28 cellular contexts compared by ENCODE assay signal in the genomic region with DNA sequence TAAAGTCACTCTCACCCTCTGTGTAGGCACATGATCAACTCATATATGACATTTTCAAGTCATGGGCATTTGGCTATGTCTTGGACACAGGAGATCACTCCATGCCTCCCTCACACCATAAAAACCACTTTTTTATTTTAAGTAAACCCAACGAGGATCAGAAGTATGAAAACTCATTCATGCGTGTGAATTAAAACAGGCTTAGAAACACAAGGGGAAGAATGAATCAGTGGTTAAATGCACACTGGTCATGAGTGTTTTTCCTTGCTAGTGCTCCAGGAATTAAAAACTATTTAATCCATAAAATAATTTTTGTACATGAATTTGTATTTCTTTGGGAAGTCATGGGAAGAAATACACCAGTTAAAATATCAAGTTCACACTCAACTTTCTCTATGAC.
"Had no signal": no experiment of that assay in that cellular context is flagged by ENCODE, and none has a peak within 500 bp of the region (broad histone marks: within the 10 kb centered on the region; RNA-seq: fewer than 3 reads in every experiment).

No MANE protein-coding gene starts in this region.

- H3K27me3 ChIP-seq: neural progenitor cell, ovary, right lobe of liver, sigmoid colon, thyroid gland, tibial nerve, upper lobe of right lung, uterus had no signal

- H3K27ac Mint-ChIP-seq: naive thymus-derived CD8-positive, alpha-beta T cell; nephron; neural progenitor cell; progenitor cell of endocrine pancreas; stimulated activated effector memory CD8-positive, alpha-beta T cell treated with anti-CD3 and anti-CD28 coated beads, Interleukin-12 subunit alpha, Interleukin-12 subunit beta, amount 100 ng/mL, for 72 hours; stimulated activated naive B cell treated with anti-CD40 and anti-IgM and Interleukin-4, amounts not matched to agents 10 μg/mL and 1 μg/mL and 100 μg/mL, for 72 hours; stimulated activated naive CD8-positive, alpha-beta T cell treated with anti-CD3 and anti-CD28 coated beads, Interleukin-15, Interleukin-2, amounts not matched to agents 100 ng/mL and 50 ng/mL, for 24 hours had no signal

- DNase-seq: naive thymus-derived CD8-positive, alpha-beta T cell; occipital lobe; ovary; posterior cingulate gyrus; psoas muscle; right cardiac atrium; right lobe of liver; sigmoid colon; small intestine; stimulated activated CD4-positive, alpha-beta T cell treated with anti-CD3 and anti-CD28 coated beads, Interleukin-15, amount 100 ng/mL, for 24 hours; stimulated activated CD4-positive, alpha-beta T cell treated with anti-CD3 and anti-CD28 coated beads, Interleukin-2, amount 100 ng/mL, for 24 hours; stimulated activated CD4-positive, alpha-beta T cell treated with anti-CD3 and anti-CD28 coated beads, Interleukin-2, amount 100 ng/mL, for 48 hours; stimulated activated CD4-positive, alpha-beta T cell treated with anti-CD3 and anti-CD28 coated beads, Interleukin-4, amount 100 ng/mL, for 24 hours; stimulated activated naive B cell treated with anti-CD40 and anti-IgM and Interleukin-4, amounts not matched to agents 10 μg/mL and 1 μg/mL and 100 μg/mL, for 72 hours; stimulated activated naive CD4-positive, alpha-beta T cell treated with Interleukin-2 at 50 U/mL for 16 hours; stomach; thyroid gland; trophoblast cell; upper lobe of right lung; uterus had no signal

- ATAC-seq: naive thymus-derived CD8-positive, alpha-beta T cell; psoas muscle; right cardiac atrium; right lobe of liver; stimulated activated effector memory CD8-positive, alpha-beta T cell treated with anti-CD3 and anti-CD28 coated beads, Interleukin-12 subunit alpha, Interleukin-12 subunit beta, amount 100 ng/mL, for 72 hours; stimulated activated naive B cell treated with anti-CD40 and anti-IgM and Interleukin-4, amounts not matched to agents 10 μg/mL and 1 μg/mL and 100 μg/mL, for 72 hours; upper lobe of right lung had no signal

- H3K79me2 ChIP-seq: parathyroid adenoma had no signal

- H3K27ac ChIP-seq: neural progenitor cell, ovary, parathyroid adenoma, psoas muscle, right lobe of liver, sigmoid colon, stomach, thoracic aorta, thyroid gland, tibial nerve, upper lobe of right lung, uterus had no signal

- H3K4me1 Mint-ChIP-seq: naive thymus-derived CD8-positive, alpha-beta T cell; stimulated activated effector memory CD8-positive, alpha-beta T cell treated with anti-CD3 and anti-CD28 coated beads, Interleukin-12 subunit alpha, Interleukin-12 subunit beta, amount 100 ng/mL, for 72 hours had no signal

- H2AFZ ChIP-seq: neural progenitor cell, parathyroid adenoma had no signal

- H3K36me3 ChIP-seq: neural progenitor cell, ovary, right lobe of liver, sigmoid colon, stomach, thoracic aorta, thyroid gland, tibial nerve, upper lobe of right lung, uterus had no signal

- H3K9me3 Mint-ChIP-seq: nephron; neural progenitor cell; stimulated activated effector memory CD8-positive, alpha-beta T cell treated with anti-CD3 and anti-CD28 coated beads, Interleukin-12 subunit alpha, Interleukin-12 subunit beta, amount 100 ng/mL, for 72 hours; stimulated activated naive CD8-positive, alpha-beta T cell treated with anti-CD3 and anti-CD28 coated beads, Interleukin-15, Interleukin-2, amounts not matched to agents 100 ng/mL and 50 ng/mL, for 24 hours had no signal

- FAIRE-seq: small intestine had no signal

- H3K4me2 ChIP-seq: neural progenitor cell had no signal

- H3K9ac ChIP-seq: neural progenitor cell, parathyroid adenoma had no signal

- H3K9me3 ChIP-seq: ovary, psoas muscle, right lobe of liver, sigmoid colon, stomach, thoracic aorta, thyroid gland, tibial nerve, upper lobe of right lung, uterus had no signal

- H3K4me3 ChIP-seq: neural progenitor cell, ovary, psoas muscle, right lobe of liver, sigmoid colon, stomach, thoracic aorta, thyroid gland, tibial nerve, upper lobe of right lung, uterus had no signal

- H3K4me1 ChIP-seq: parathyroid adenoma, psoas muscle, right lobe of liver, sigmoid colon, stomach, tibial nerve, upper lobe of right lung, uterus had no signal

- H3K4me3 Mint-ChIP-seq: naive thymus-derived CD8-positive, alpha-beta T cell; nephron; neural progenitor cell; stimulated activated effector memory CD8-positive, alpha-beta T cell treated with anti-CD3 and anti-CD28 coated beads, Interleukin-12 subunit alpha, Interleukin-12 subunit beta, amount 100 ng/mL, for 72 hours; stimulated activated naive B cell treated with anti-CD40 and anti-IgM and Interleukin-4, amounts not matched to agents 10 μg/mL and 1 μg/mL and 100 μg/mL, for 72 hours; stimulated activated naive CD8-positive, alpha-beta T cell treated with anti-CD3 and anti-CD28 coated beads, Interleukin-15, Interleukin-2, amounts not matched to agents 100 ng/mL and 50 ng/mL, for 24 hours had no signal

- H3K36me3 Mint-ChIP-seq: naive thymus-derived CD8-positive, alpha-beta T cell; neural progenitor cell; stimulated activated effector memory CD8-positive, alpha-beta T cell treated with anti-CD3 and anti-CD28 coated beads, Interleukin-12 subunit alpha, Interleukin-12 subunit beta, amount 100 ng/mL, for 72 hours; stimulated activated naive B cell treated with anti-CD40 and anti-IgM and Interleukin-4, amounts not matched to agents 10 μg/mL and 1 μg/mL and 100 μg/mL, for 72 hours had no signal
